8 cellular contexts compared by ENCODE assay signal in the genomic region with DNA sequence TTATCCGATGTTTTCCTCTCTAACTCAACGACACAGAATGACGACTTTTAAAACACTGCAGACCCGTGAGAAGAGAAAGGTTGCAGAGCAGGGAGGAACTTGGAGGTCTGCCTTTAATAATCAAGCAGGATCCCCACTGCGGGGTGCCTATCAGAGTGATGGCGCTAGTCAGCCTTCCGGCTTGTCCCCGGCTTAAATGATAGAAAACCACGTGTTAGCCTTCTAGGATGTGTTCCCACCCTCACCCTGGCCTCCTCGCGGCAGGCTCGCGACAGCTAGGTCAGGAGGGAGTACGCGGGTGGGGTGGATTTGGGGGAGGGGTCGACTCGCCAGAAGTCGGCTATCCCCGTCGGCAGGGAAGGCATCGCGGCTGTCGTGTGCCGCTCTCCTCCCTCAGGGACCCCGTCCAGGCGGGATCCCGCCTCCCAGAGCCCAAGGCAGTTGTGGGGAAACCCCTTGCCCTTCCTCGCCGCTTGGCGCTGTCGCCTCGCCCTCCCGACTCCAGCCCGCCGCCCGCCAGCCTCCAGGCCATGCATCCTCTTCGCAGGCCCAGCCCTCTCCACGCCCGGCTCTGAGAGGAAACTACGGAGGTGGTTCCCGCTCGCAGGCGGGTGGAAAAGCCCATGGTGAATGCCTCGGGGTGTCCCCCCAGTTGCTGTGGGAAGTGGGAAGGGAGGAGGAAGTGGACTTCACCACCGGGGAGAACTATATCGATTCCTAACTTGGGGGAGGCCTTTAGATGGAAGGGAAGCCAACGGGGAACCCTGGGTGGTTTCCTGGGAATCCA. TPM values are rescaled to one million over a fixed set of nuclear protein-coding genes. Genes with fewer than 3 reads are reported as not detected.
DNase-seq lines count a peak whose midpoint lies in the region; ATAC-seq, FAIRE-seq and TF ChIP-seq lines count a peak whose summit lies in the region.

No MANE protein-coding gene starts in this region.

- H3K4me3 Mint-ChIP-seq in activated naive CD4-positive, alpha-beta T cell treated with anti-CD3 and anti-CD28 coated beads for 36 hours: peak overlapping the region; percentile 81

- H3K27ac ChIP-seq in SJCRH30 (peak overlapping the region; percentile 99), thoracic aorta (peak overlapping the region; percentile 84 to 95)

- H3K36me3 Mint-ChIP-seq in activated naive CD4-positive, alpha-beta T cell treated with anti-CD3 and anti-CD28 coated beads for 36 hours (ENCODE audit: low read depth): peaks cover 7% of the 10 kb centered on the region

- TF ChIP-seq CTCF in thoracic aorta (IDR thresholded peaks at IDR 0.05): no peak

- no peaks in the 10 kb centered on the region for H3K9me3 Mint-ChIP-seq in activated naive CD4-positive, alpha-beta T cell treated with anti-CD3 and anti-CD28 coated beads for 36 hours

- no peaks in the 10 kb centered on the region for H3K27me3 Mint-ChIP-seq in activated naive CD4-positive, alpha-beta T cell treated with anti-CD3 and anti-CD28 coated beads for 36 hours (ENCODE audit: low read depth)

- H3K4me3 ChIP-seq in SJCRH30 (peak overlapping the region; percentile 97), thoracic aorta (peak overlapping the region; percentile 98)

- no peaks in the 10 kb centered on the region for H3K9me3 ChIP-seq in SJCRH30 (replicated peaks)
- no peaks in the 10 kb centered on the region for H3K9me3 ChIP-seq in thoracic aorta

- H3K27ac Mint-ChIP-seq in activated naive CD4-positive, alpha-beta T cell treated with anti-CD3 and anti-CD28 coated beads for 36 hours: peak overlapping the region; percentile 99

- CTCF ChIA-PET in activated naive CD4-positive, alpha-beta T cell treated with anti-CD3 and anti-CD28 coated beads for 36 hours (lab: Charles Lee): interaction anchor here (0.6 to 1.0 kb wide), 4 partner anchors 14 to 164 kb away, joined by 3 to 6 read pairs (median 4); partner anchors contain the start of gene ARPC5

- no peak for ATAC-seq in thoracic aorta (ENCODE audit: insufficient number of reproducible peaks, low FRiP score, low read depth)

- H3K27me3 ChIP-seq in SJCRH30 (no peaks in the 10 kb centered on the region), thoracic aorta (replicated peaks; ENCODE audit: insufficient read depth) (no peaks in the 10 kb centered on the region)

- H3K4me1 Mint-ChIP-seq in activated naive CD4-positive, alpha-beta T cell treated with anti-CD3 and anti-CD28 coated beads for 36 hours (ENCODE audit: low read depth): peaks cover 24% of the 10 kb centered on the region

- H3K36me3 ChIP-seq in SJCRH30: 0 out of 2 replicates have a peak, but pooled peaks cover 3% of the 10 kb centered on the region
- no peaks in the 10 kb centered on the region for H3K36me3 ChIP-seq in thoracic aorta

- no peaks in the 10 kb centered on the region for H3K4me1 ChIP-seq in SJCRH30
- H3K4me1 ChIP-seq in thoracic aorta (ENCODE audit: control insufficient read depth in 1 of 2, low read depth in 2 of 2): peaks cover 6 to 25% of the 10 kb centered on the region in 2 donors

- intact Hi-C loops in activated naive CD4-positive, alpha-beta T cell treated with anti-CD3 and anti-CD28 coated beads for 36 hours (cut with micrococcal nuclease): loop anchor here (1.0 to 5.0 kb wide), 17 partner anchors 72 to 1502 kb away; partner anchors contain the start of genes COLGALT2, NCF2 and TSEN15

- TF ChIP-seq POLR2A in H54 (IDR thresholded peaks at IDR 0.05; ENCODE audit: low read depth, low read length): peak; percentile 63

- FAIRE-seq in H54 (lab: Jason Lieb, UNC): no peak

- DNase-seq in EL (peak; percentile 84), H54 (ENCODE audit: insufficient read length, low spot score) (peak; percentile 43), M059J (ENCODE audit: low read depth) (peak; percentile 85), SJCRH30 (peak; percentile 75 to 77), globus pallidus (ENCODE audit: low spot score) (peak; percentile 75), occipital lobe (lab: John Stamatoyannopoulos, UW) (peak; percentile 80), thoracic aorta (ENCODE audit: low spot score) (peak; percentile 36)
- peak; percentile 76 for DNase-seq in activated naive CD4-positive, alpha-beta T cell treated with anti-CD3 and anti-CD28 coated beads for 36 hours

RNA-seq across cellular contexts. Expression of gene SMG7, which starts 1.1 kb away (rescaled TPM):
- 31.7 and 65.6 TPM in 2 replicates for total RNA-seq in M059J (2014; rRNA removed; shearing (Covaris generic))
- 18.5 and 19.1 TPM in 2 replicates for total RNA-seq in SJCRH30 (2014; rRNA removed; shearing (Covaris generic))
- total RNA-seq in activated naive CD4-positive, alpha-beta T cell treated with anti-CD3 and anti-CD28 coated beads for 36 hours: 10 to 100 TPM; 49.3 to 54.2 TPM
- total RNA-seq in occipital lobe (26.2 TPM), thoracic aorta (10 to 100 TPM; 29.8 to 41.9 TPM)

RNA-seq across cellular contexts. Expression of gene NMNAT2, which starts 53.0 kb away (rescaled TPM):
- total RNA-seq in M059J (2014; rRNA removed; shearing (Covaris generic)): 8.2 and 25.2 TPM in 2 replicates
- not detected in 2 replicates for total RNA-seq in SJCRH30 (2014; rRNA removed; shearing (Covaris generic))
- total RNA-seq in activated naive CD4-positive, alpha-beta T cell treated with anti-CD3 and anti-CD28 coated beads for 36 hours: not detected
- 41.5 TPM for total RNA-seq in occipital lobe
- 1 to 10 TPM in 1 of 2 donors, under 1 TPM in 1; 0.68 to 1.1 TPM for total RNA-seq in thoracic aorta
